Comparison of ENCODE assay signal across 8 cellular contexts in genomic region chr5:136020383-136021015, GRCh38. TPM values are rescaled to one million over a fixed set of nuclear protein-coding genes. Genes with fewer than 3 reads are reported as not detected.
DNase-seq lines count a peak whose midpoint lies in the region; ATAC-seq and TF ChIP-seq lines count a peak whose summit lies in the region.

No MANE protein-coding gene starts in this region.

- TF ChIP-seq POLR2A in heart left ventricle (IDR thresholded peaks at IDR 0.05), result no peak

- no peak for TF ChIP-seq CTCF in heart left ventricle (IDR thresholded peaks at IDR 0.05)
- no peak for TF ChIP-seq CTCF in right atrium auricular region (IDR thresholded peaks at IDR 0.05)
- no peak for TF ChIP-seq CTCF in foreskin keratinocyte (conservative IDR thresholded peaks at IDR 0.05)
- TF ChIP-seq CTCF in tibial artery (IDR thresholded peaks at IDR 0.05), result no peak
- TF ChIP-seq CTCF in Caco-2 (IDR thresholded peaks at IDR 0.05; ENCODE audit: insufficient read depth in 1 of 2, low read depth in 1 of 2, low read length in 1 of 2, severe bottlenecking in 1 of 2, unreplicated experiment in 1 of 2), result no peak

- CTCF ChIA-PET in Caco-2 (lab: Charles Lee), result no interaction called here

- H3K36me3 ChIP-seq in heart left ventricle, result no peaks in the 10 kb centered on the region
- H3K36me3 ChIP-seq in right atrium auricular region, result no peaks in the 10 kb centered on the region
- H3K36me3 ChIP-seq in SJCRH30, result no peaks in the 10 kb centered on the region
- no peaks in the 10 kb centered on the region for H3K36me3 ChIP-seq in tibial artery
- no peaks in the 10 kb centered on the region for H3K36me3 ChIP-seq in Caco-2 (ENCODE audit: control insufficient read depth, insufficient read depth, low read length)

- peak in 3 of 4 donors; percentile 41 to 61 (median 59) for ATAC-seq in heart left ventricle
- ATAC-seq in foreskin keratinocyte, result peak; percentile 89

- peaks cover 0 to 80% (median 34%) of the 10 kb centered on the region in 12 donors for H3K4me1 ChIP-seq in heart left ventricle
- H3K4me1 ChIP-seq in right atrium auricular region, result peaks cover 0 to 43% of the 10 kb centered on the region in 2 donors
- H3K4me1 ChIP-seq in SJCRH30, result peaks cover 22% of the 10 kb centered on the region
- H3K4me1 ChIP-seq in foreskin keratinocyte, result peaks cover 34% of the 10 kb centered on the region
- peaks cover 0 to 94% (median 69%) of the 10 kb centered on the region in 4 donors for H3K4me1 ChIP-seq in tibial artery
- no peaks in the 10 kb centered on the region for H3K4me1 ChIP-seq in Caco-2

- 64 to 81% (median 68%) methylated on average over 10 of the region's 10 CpGs for WGBS in heart left ventricle, 4 donors

- intact Hi-C loops in heart left ventricle (cut with DNase I), result no loop called here
- intact Hi-C loops in tibial artery (cut with DNase I; ENCODE audit: low total_unique reads), result no loop called here
- intact Hi-C loops in Caco-2 (cut with micrococcal nuclease; ENCODE audit: unreplicated experiment), result no loop called here

- H3K27me3 ChIP-seq in heart left ventricle (no peaks in the 10 kb centered on the region), right atrium auricular region (no peaks in the 10 kb centered on the region), SJCRH30 (no peaks in the 10 kb centered on the region), foreskin keratinocyte (no peaks in the 10 kb centered on the region), tibial artery (no peaks in the 10 kb centered on the region), Caco-2 (replicated peaks; ENCODE audit: control insufficient read depth, insufficient read depth, low read length) (no peaks in the 10 kb centered on the region)

- H3K9me3 Mint-ChIP-seq in Caco-2 (ENCODE audit: unreplicated experiment), result no peaks in the 10 kb centered on the region

- POLR2A ChIA-PET in Caco-2 (lab: Charles Lee), result no interaction called here

- H3K4me1 Mint-ChIP-seq in Caco-2 (ENCODE audit: low read depth, unreplicated experiment), result no peaks in the 10 kb centered on the region

- DNase-seq in heart left ventricle (no peak), right atrium auricular region (ENCODE audit: low spot score) (no peak), SJCRH30 (peak; percentile 59 to 60), foreskin keratinocyte (peak; percentile 99), tibial artery (no peak), NCI-H748 (lab: John Stamatoyannopoulos, UW; ENCODE audit: unreplicated experiment) (no peak), Caco-2 (no peak), NCI-H748 treated with DMSO at 0.1 percent for 48 hours (lab: John Stamatoyannopoulos, UW) (no peak)

- no TSS peak for BruUV-seq in Caco-2 (replicated peaks; lab: Mats Ljungman, UMichigan)

- H3K27ac ChIP-seq in heart left ventricle (peak overlapping the region; percentile 2 to 78 (median 57)), right atrium auricular region (peak overlapping the region in 1 of 2 donors; percentile 24), SJCRH30 (peak overlapping the region; percentile 77), foreskin keratinocyte (peak overlapping the region; percentile 96), tibial artery (peak overlapping the region; percentile 51 to 67)

- no peak overlapping the region for H3K27ac Mint-ChIP-seq in Caco-2 (ENCODE audit: unreplicated experiment)

- H3K4me3 Mint-ChIP-seq in Caco-2 (ENCODE audit: unreplicated experiment), result no peak overlapping the region

- H3K36me3 Mint-ChIP-seq in Caco-2 (ENCODE audit: insufficient read depth, unreplicated experiment), result no peaks in the 10 kb centered on the region

- H3K4me3 ChIP-seq in heart left ventricle, result no peak overlapping the region
- no peak overlapping the region for H3K4me3 ChIP-seq in right atrium auricular region
- H3K4me3 ChIP-seq in SJCRH30, result no peak overlapping the region
- H3K4me3 ChIP-seq in tibial artery, result no peak overlapping the region
- H3K4me3 ChIP-seq in Caco-2 (ENCODE audit: low read depth, low read length), result no peak overlapping the region

- no peaks in the 10 kb centered on the region for H3K9me3 ChIP-seq in heart left ventricle
- no peaks in the 10 kb centered on the region for H3K9me3 ChIP-seq in right atrium auricular region
- H3K9me3 ChIP-seq in SJCRH30 (replicated peaks), result 0 out of 2 replicates have a peak, but pooled peaks cover 2% of the 10 kb centered on the region
- H3K9me3 ChIP-seq in tibial artery, result no peaks in the 10 kb centered on the region
- H3K9me3 ChIP-seq in Caco-2, result no peaks in the 10 kb centered on the region

- no peaks in the 10 kb centered on the region for H3K27me3 Mint-ChIP-seq in Caco-2 (ENCODE audit: insufficient read depth, unreplicated experiment)

RNA-seq across cellular contexts. Expression of gene TGFBI, which starts 8.3 kb away (rescaled TPM):
- 100 to 1,000 TPM in 2 of 9 donors, 10 to 100 TPM in 7; 31.8 to 206 (median 42.9) TPM for total RNA-seq in heart left ventricle
- polyA plus RNA-seq in heart left ventricle, result 10 to 100 TPM; 50.0 to 64.2 TPM
- 10 to 100 TPM; 30.4 to 65.0 TPM for total RNA-seq in right atrium auricular region
- total RNA-seq in SJCRH30 (2014; rRNA removed; shearing (Covaris generic)), result 4.8 TPM in 2 replicates
- total RNA-seq in foreskin keratinocyte, result 86.9 and 143 TPM in 2 replicates
- polyA plus RNA-seq in foreskin keratinocyte, result 77.4 and 131 TPM in 2 replicates
- total RNA-seq in Caco-2 (2022), result 131 and 142 TPM in 2 replicates

Comparison
In these comparisons a context has a peak if more than half of its experiments do, and no peak if none do; other contexts are left out.
1. DNase-seq: peak in SJCRH30 (2 of 2) and foreskin keratinocyte (2 of 2); none in heart left ventricle (0 of 5), right atrium auricular region (single experiment), tibial artery (0 of 2), NCI-H748 (single experiment), Caco-2 (0 of 2) and NCI-H748 treated with DMSO at 0.1 percent for 48 hours (single experiment).